ENCODE assay signal across 15 cellular contexts in genomic region chr7:37352251-37352650, GRCh38.
A peak's percentile ranks its signal among the peaks of the same experiment; 100 is the strongest.
DNase-seq lines count a peak whose midpoint lies in the region; ATAC-seq lines count a peak whose summit lies in the region.
"Had no signal": no experiment of that assay in that cellular context is flagged by ENCODE, and none has a peak within 500 bp of the region (broad histone marks: within the 10 kb centered on the region; RNA-seq: fewer than 3 reads in every experiment).

No MANE protein-coding gene starts in this region.

- peaks cover 60% of the 10 kb centered on the region for H3K4me1 Mint-ChIP-seq in T-helper 1 cell treated with Interleukin-12 subunit alpha and Interleukin-12 subunit beta and Interleukin-4 antibody, amounts not matched to agents 30 μg/mL and 1 μg/mL, for 36 hours (ENCODE audit: low read depth)
- H3K4me1 Mint-ChIP-seq in CD4-positive, alpha-beta memory T cell = peaks cover 67 to 96% (median 83%) of the 10 kb centered on the region in 4 donors
- H3K4me1 Mint-ChIP-seq in activated CD4-positive, alpha-beta memory T cell treated with anti-CD3 and anti-CD28 coated beads for 36 hours (ENCODE audit: low read depth) = peaks cover 83% of the 10 kb centered on the region
- H3K4me1 Mint-ChIP-seq in central memory CD8-positive, alpha-beta T cell = peaks cover 47% of the 10 kb centered on the region

- peak overlapping the region; percentile 94 for H3K4me3 Mint-ChIP-seq in T-helper 1 cell treated with Interleukin-12 subunit alpha and Interleukin-12 subunit beta and Interleukin-4 antibody, amounts not matched to agents 30 μg/mL and 1 μg/mL, for 36 hours
- H3K4me3 Mint-ChIP-seq in CD4-positive, alpha-beta memory T cell = peak overlapping the region; percentile 25 to 97 (median 96)
- peak overlapping the region; percentile 92 for H3K4me3 Mint-ChIP-seq in activated CD4-positive, alpha-beta memory T cell treated with anti-CD3 and anti-CD28 coated beads for 36 hours
- peak overlapping the region; percentile 93 for H3K4me3 Mint-ChIP-seq in central memory CD8-positive, alpha-beta T cell

- no peak overlapping the region for H3K27ac ChIP-seq in CD4-positive, alpha-beta memory T cell (ENCODE audit: low read depth, low read length)
- H3K27ac ChIP-seq: 22Rv1 had no signal

- H3K4me1 ChIP-seq in CD4-positive, alpha-beta memory T cell (ENCODE audit: insufficient read depth, low read length) = peaks cover 61% of the 10 kb centered on the region

- H3K36me3 Mint-ChIP-seq in T-helper 1 cell treated with Interleukin-12 subunit alpha and Interleukin-12 subunit beta and Interleukin-4 antibody, amounts not matched to agents 30 μg/mL and 1 μg/mL, for 36 hours (ENCODE audit: low read depth) = peaks cover 1% of the 10 kb centered on the region
- H3K36me3 Mint-ChIP-seq in CD4-positive, alpha-beta memory T cell = peaks cover 0 to 7% of the 10 kb centered on the region in 2 donors
- no peaks in the 10 kb centered on the region for H3K36me3 Mint-ChIP-seq in activated CD4-positive, alpha-beta memory T cell treated with anti-CD3 and anti-CD28 coated beads for 36 hours
- H3K36me3 Mint-ChIP-seq in central memory CD8-positive, alpha-beta T cell (ENCODE audit: insufficient read depth) = peaks cover 7% of the 10 kb centered on the region

- intact Hi-C loops in CD4-positive, alpha-beta memory T cell (cut with micrococcal nuclease) = loop anchor here (2.0 to 5.0 kb wide), 3 partner anchors 57 to 865 kb away; no protein-coding TSS in a partner anchor
- intact Hi-C loops in activated CD4-positive, alpha-beta memory T cell treated with anti-CD3 and anti-CD28 coated beads for 36 hours (cut with micrococcal nuclease) = loop anchor here (2.0 to 10.0 kb wide), 4 partner anchors 143 to 1657 kb away; partner anchors contain the start of gene HERPUD2

- H3K27ac Mint-ChIP-seq in T-helper 1 cell treated with Interleukin-12 subunit alpha and Interleukin-12 subunit beta and Interleukin-4 antibody, amounts not matched to agents 30 μg/mL and 1 μg/mL, for 36 hours = peak overlapping the region; percentile 79
- peak overlapping the region in 4 of 7 donors; percentile 25 to 94 (median 54) for H3K27ac Mint-ChIP-seq in CD4-positive, alpha-beta memory T cell
- peak overlapping the region; percentile 99 for H3K27ac Mint-ChIP-seq in activated CD4-positive, alpha-beta memory T cell treated with anti-CD3 and anti-CD28 coated beads for 36 hours
- H3K27ac Mint-ChIP-seq in central memory CD8-positive, alpha-beta T cell (ENCODE audit: low read depth) = peak overlapping the region; percentile 90

- ATAC-seq in central memory CD8-positive, alpha-beta T cell (replicated peaks; ENCODE audit: extremely low read depth, poor library complexity, severe bottlenecking) = no peak
- ATAC-seq in HG02973 (IDR thresholded peaks at IDR 0.05; ENCODE audit: unreplicated experiment) = no peak
- ATAC-seq: Right ventricle myocardium inferior had no signal

- POLR2A ChIA-PET in CD4-positive, alpha-beta memory T cell (lab: Charles Lee; ENCODE audit: partially characterized antibody) = interaction anchor here (1.4 to 6.3 kb wide), 7 partner anchors 10 to 170 kb away, joined by 4 to 123 read pairs (median 7); partner anchors contain the start of gene ELMO1
- POLR2A ChIA-PET in activated CD4-positive, alpha-beta memory T cell treated with anti-CD3 and anti-CD28 coated beads for 36 hours (lab: Charles Lee) = interaction anchor here (0.9 to 6.4 kb wide), 4 partner anchors 9 to 95 kb away, joined by 3 to 55 read pairs (median 22); partner anchors contain the start of gene ELMO1

- no peaks in the 10 kb centered on the region for H3K36me3 ChIP-seq in CD4-positive, alpha-beta memory T cell (ENCODE audit: insufficient read depth, low read length)

- no peak for DNase-seq in T-helper 1 cell
- no peak for DNase-seq in CD4-positive, alpha-beta memory T cell
- no peak for DNase-seq in activated CD4-positive, alpha-beta memory T cell treated with anti-CD3 and anti-CD28 coated beads for 36 hours
- no peak for DNase-seq in central memory CD8-positive, alpha-beta T cell (ENCODE audit: low spot score in 2 of 2)
- DNase-seq in NCI-H128 (lab: John Stamatoyannopoulos, UW; ENCODE audit: unreplicated experiment) = no peak
- no peak for DNase-seq in NAMALWA (ENCODE audit: low spot score)
- DNase-seq: foreskin melanocyte, mammary epithelial cell, NCI-H1417 treated with DMSO at 0.1 percent for 48 hours, NCI-H2171 treated with DMSO at 0.1 percent for 48 hours, SW 1271 had no signal

- H3K9me3 ChIP-seq in CD4-positive, alpha-beta memory T cell (ENCODE audit: control insufficient read depth in 1 of 2, low read length in 2 of 2) = no peaks in the 10 kb centered on the region

- no peaks in the 10 kb centered on the region for H3K9me3 Mint-ChIP-seq in T-helper 1 cell treated with Interleukin-12 subunit alpha and Interleukin-12 subunit beta and Interleukin-4 antibody, amounts not matched to agents 30 μg/mL and 1 μg/mL, for 36 hours
- no peaks in the 10 kb centered on the region for H3K9me3 Mint-ChIP-seq in CD4-positive, alpha-beta memory T cell
- no peaks in the 10 kb centered on the region for H3K9me3 Mint-ChIP-seq in activated CD4-positive, alpha-beta memory T cell treated with anti-CD3 and anti-CD28 coated beads for 36 hours
- H3K9me3 Mint-ChIP-seq in central memory CD8-positive, alpha-beta T cell = no peaks in the 10 kb centered on the region

- no peaks in the 10 kb centered on the region for H3K27me3 Mint-ChIP-seq in T-helper 1 cell treated with Interleukin-12 subunit alpha and Interleukin-12 subunit beta and Interleukin-4 antibody, amounts not matched to agents 30 μg/mL and 1 μg/mL, for 36 hours (ENCODE audit: low read depth)
- H3K27me3 Mint-ChIP-seq in CD4-positive, alpha-beta memory T cell = no peaks in the 10 kb centered on the region
- H3K27me3 Mint-ChIP-seq in activated CD4-positive, alpha-beta memory T cell treated with anti-CD3 and anti-CD28 coated beads for 36 hours = no peaks in the 10 kb centered on the region
- H3K27me3 Mint-ChIP-seq in central memory CD8-positive, alpha-beta T cell = no peaks in the 10 kb centered on the region

- CTCF ChIA-PET in CD4-positive, alpha-beta memory T cell (lab: Charles Lee; ENCODE audit: partially characterized antibody) = interaction anchor here (0.8 to 6.5 kb wide), 19 partner anchors 8 to 366 kb away, joined by 3 to 117 read pairs (median 8); partner anchors contain the start of gene ELMO1
- CTCF ChIA-PET in activated CD4-positive, alpha-beta memory T cell treated with anti-CD3 and anti-CD28 coated beads for 36 hours (lab: Charles Lee) = interaction anchor here (0.7 to 6.5 kb wide), 17 partner anchors 10 to 170 kb away, joined by 3 to 69 read pairs (median 8); partner anchors contain the start of gene ELMO1

- no peaks in the 10 kb centered on the region for H3K27me3 ChIP-seq in CD4-positive, alpha-beta memory T cell (ENCODE audit: insufficient read depth, low read length)

- H3K4me3 ChIP-seq in CD4-positive, alpha-beta memory T cell (ENCODE audit: low read length in 2 of 2) = no peak overlapping the region
